ENCODE assay signal across 8 cellular contexts in genomic region chr12:75390899-75391538, GRCh38. TPM values are rescaled to one million over a fixed set of nuclear protein-coding genes. Genes with fewer than 3 reads are reported as not detected.
DNase-seq lines count a peak whose midpoint lies in the region; ATAC-seq, FAIRE-seq and TF ChIP-seq lines count a peak whose summit lies in the region.

GLIPR1L2 (plus strand) TSS chr12:75391089; CDS start chr12:75391117, 28 bp downstream.

- peaks cover 19% of the 10 kb centered on the region for H3K36me3 Mint-ChIP-seq in Calu3 (ENCODE audit: insufficient read depth, unreplicated experiment)

- intact Hi-C loops in Calu3 (cut with micrococcal nuclease; ENCODE audit: unreplicated experiment) = loop anchor here (1.0 to 2.0 kb wide), 4 partner anchors 56 to 114 kb away; partner anchors contain the start of genes GLIPR1 and GLIPR1L1

- peak; percentile 97 for FAIRE-seq in HTR-8/SVneo (lab: Jason Lieb, UNC)

- H3K9me3 Mint-ChIP-seq in Calu3 (ENCODE audit: low read depth, unreplicated experiment) = peaks cover 4% of the 10 kb centered on the region

- peaks cover 36% of the 10 kb centered on the region for H3K4me1 Mint-ChIP-seq in Calu3 (ENCODE audit: low read depth, unreplicated experiment)

- TSS peak; percentile 91 for BruUV-seq in Calu3 (replicated peaks; lab: Mats Ljungman, UMichigan)

- peak; percentile 96 for ATAC-seq in GM21367 (IDR thresholded peaks at IDR 0.05; ENCODE audit: unreplicated experiment)

- CTCF ChIA-PET in Calu3 (lab: Charles Lee) = interaction anchor here (0.7 to 2.8 kb wide), 21 partner anchors 26 to 1138 kb away, joined by 3 to 36 read pairs (median 4); partner anchors contain the start of genes BBS10, GLIPR1, GLIPR1L1 and KRR1

- DNase-seq in Calu3 (peak; percentile 99), HTR-8/SVneo (ENCODE audit: insufficient read length, low spot score) (peak; percentile 84), NOMO-1 treated with dmso at 0.1 percent for 144 hours (lab: John Stamatoyannopoulos, UW; ENCODE audit: unreplicated experiment) (peak; percentile 91), activated T-cell treated with anti-CD3 and anti-CD28 coated beads for 24 hours (ENCODE audit: low read depth) (peak; percentile 86), epidermal melanocyte (ENCODE audit: insufficient read length, low spot score) (peak; percentile 79), middle frontal gyrus (ENCODE audit: extremely low spot score, low spot score) (peak; percentile 97)
- peak; percentile 70 to 76 for DNase-seq in stimulated activated CD8-positive, alpha-beta memory T cell treated with anti-CD3 and anti-CD28 coated beads, Interleukin-2, amount 100 ng/mL, for 1 hour (ENCODE audit: low read depth in 2 of 2)

- H3K27ac Mint-ChIP-seq in Calu3 (ENCODE audit: unreplicated experiment) = peak within 1 kb of the TSS; percentile 94

- H3K4me3 Mint-ChIP-seq in Calu3 (ENCODE audit: low read depth, unreplicated experiment) = peak within 1 kb of the TSS; percentile 89

- peak; percentile 89 for TF ChIP-seq CTCF in Calu3 (IDR thresholded peaks at IDR 0.05; ENCODE audit: unreplicated experiment)

- H3K27me3 Mint-ChIP-seq in Calu3 (ENCODE audit: unreplicated experiment) = no peaks in the 10 kb centered on the region

RNA-seq across cellular contexts. Expression of gene GLIPR1L2, which starts in this region (rescaled TPM):
- 0.76 TPM in 1 of 2 replicates, not detected in the other for total RNA-seq in Calu3 (2022)

Comparison
In these comparisons a context has a peak if more than half of its experiments do, and no peak if none do; other contexts are left out.
1. Peak in every context shown above with its lines: DNase-seq and ATAC-seq.
2. Peak in DNase-seq in Calu3; RNA of the gene not detected or under 1 TPM.